ENCODE assay signal across 8 cellular contexts in genomic region chr1:154559496-154559950, GRCh38. TPM values are rescaled to one million over a fixed set of nuclear protein-coding genes. Genes with fewer than 3 reads are reported as not detected.
DNase-seq lines count a peak whose midpoint lies in the region; ATAC-seq and TF ChIP-seq lines count a peak whose summit lies in the region.

No MANE protein-coding gene starts in this region.

- H3K27ac Mint-ChIP-seq in naive B cell, result peak overlapping the region; percentile 94 to 100 (median 98)
- peak overlapping the region; percentile 95 for H3K27ac Mint-ChIP-seq in stimulated activated effector memory CD8-positive, alpha-beta T cell treated with anti-CD3 and anti-CD28 coated beads, Interleukin-12 subunit alpha, Interleukin-12 subunit beta, amount 100 ng/mL, for 72 hours

- H3K36me3 ChIP-seq in KOPT-K1 (ENCODE audit: insufficient read depth, low read length) (peaks cover 21% of the 10 kb centered on the region), Peyer's patch (peaks cover 0 to 15% (median 0%) of the 10 kb centered on the region in 3 donors), fibroblast of lung (ENCODE audit: control insufficient read depth, insufficient read depth, low read length) (peaks cover 10% of the 10 kb centered on the region)

- peaks cover 7 to 9% of the 10 kb centered on the region in 2 donors for H3K36me3 Mint-ChIP-seq in naive B cell
- H3K36me3 Mint-ChIP-seq in stimulated activated effector memory CD8-positive, alpha-beta T cell treated with anti-CD3 and anti-CD28 coated beads, Interleukin-12 subunit alpha, Interleukin-12 subunit beta, amount 100 ng/mL, for 72 hours, result peaks cover 49% of the 10 kb centered on the region

- peak overlapping the region; percentile 83 to 98 (median 96) for H3K4me3 Mint-ChIP-seq in naive B cell
- H3K4me3 Mint-ChIP-seq in stimulated activated effector memory CD8-positive, alpha-beta T cell treated with anti-CD3 and anti-CD28 coated beads, Interleukin-12 subunit alpha, Interleukin-12 subunit beta, amount 100 ng/mL, for 72 hours, result peak overlapping the region; percentile 89

- H3K27me3 ChIP-seq in Peyer's patch (no peaks in the 10 kb centered on the region), fibroblast of lung (ENCODE audit: control insufficient read depth, insufficient read depth, low read length) (no peaks in the 10 kb centered on the region)

- H3K4me1 ChIP-seq in Peyer's patch (peaks cover 4 to 29% (median 14%) of the 10 kb centered on the region in 4 donors), fibroblast of lung (ENCODE audit: control insufficient read depth, extremely low read depth, insufficient read depth, low read length) (peaks cover 10% of the 10 kb centered on the region)

- H2AFZ ChIP-seq in fibroblast of lung (ENCODE audit: low read length), result peak overlapping the region; percentile 98

- no peaks in the 10 kb centered on the region for H4K20me1 ChIP-seq in fibroblast of lung (ENCODE audit: control insufficient read depth, extremely low read depth, insufficient read depth, low read length)

- H3K27ac ChIP-seq in KOPT-K1 (ENCODE audit: low read depth, low read length, poor library complexity, severe bottlenecking), result peak overlapping the region; percentile 74
- H3K27ac ChIP-seq in Peyer's patch, result peak overlapping the region; percentile 79 to 97 (median 92)
- H3K27ac ChIP-seq in fibroblast of lung (ENCODE audit: insufficient read depth, low read length), result peak overlapping the region; percentile 87

- TF ChIP-seq POLR2A in Peyer's patch (IDR thresholded peaks at IDR 0.05), result peak in 1 of 2 donors; percentile 9

- peak overlapping the region; percentile 99 for H3K4me2 ChIP-seq in fibroblast of lung (ENCODE audit: extremely low read depth, insufficient read depth, low read length)

- peak; percentile 45 for ATAC-seq in GM21515 (IDR thresholded peaks at IDR 0.05; ENCODE audit: unreplicated experiment)
- peak; percentile 44 to 50 for ATAC-seq in naive B cell (ENCODE audit: low read depth in 2 of 2)
- peak; percentile 64 for ATAC-seq in stimulated activated effector memory CD8-positive, alpha-beta T cell treated with anti-CD3 and anti-CD28 coated beads, Interleukin-12 subunit alpha, Interleukin-12 subunit beta, amount 100 ng/mL, for 72 hours

- DNase-seq in COLO668 (lab: John Stamatoyannopoulos, UW; ENCODE audit: unreplicated experiment) (peak; percentile 90), Peyer's patch (peak; percentile 79 to 92 (median 81)), activated T-helper 1 cell treated with Interleukin-2 at 50 U/mL for 16 hours (ENCODE audit: low read depth) (peak; percentile 66), fibroblast of lung (ENCODE audit: low read depth in 2 of 2) (peak; percentile 85 to 95), naive B cell (peak; percentile 80)
- peak; percentile 75 to 91 for DNase-seq in stimulated activated effector memory CD8-positive, alpha-beta T cell treated with anti-CD3 and anti-CD28 coated beads, Interleukin-12 subunit alpha, Interleukin-12 subunit beta, amount 100 ng/mL, for 72 hours (ENCODE audit: low spot score in 2 of 2)

- H3K9ac ChIP-seq in fibroblast of lung (ENCODE audit: insufficient read depth, low read length), result no peak overlapping the region

- peak; percentile 90 to 97 (median 92) for TF ChIP-seq CTCF in Peyer's patch (IDR thresholded peaks at IDR 0.05)
- peak; percentile 89 to 92 for TF ChIP-seq CTCF in fibroblast of lung (conservative IDR thresholded peaks at IDR 0.05 in 1 of 2, IDR thresholded peaks at IDR 0.05 in 1 of 2; ENCODE audit: low read depth in 1 of 2, low read length in 2 of 2)

- H3K27me3 Mint-ChIP-seq in naive B cell, result no peaks in the 10 kb centered on the region

- H3K9me3 ChIP-seq in KOPT-K1 (ENCODE audit: insufficient read depth, low read length, poor library complexity, severe bottlenecking) (no peaks in the 10 kb centered on the region), Peyer's patch (no peaks in the 10 kb centered on the region), fibroblast of lung (ENCODE audit: control insufficient read depth, insufficient read depth, low read depth, low read length) (no peaks in the 10 kb centered on the region)

- peaks cover 32% of the 10 kb centered on the region for H3K79me2 ChIP-seq in fibroblast of lung (ENCODE audit: control insufficient read depth, insufficient read depth, low read length)

- H3K9me3 Mint-ChIP-seq in naive B cell, result no peaks in the 10 kb centered on the region
- no peaks in the 10 kb centered on the region for H3K9me3 Mint-ChIP-seq in stimulated activated effector memory CD8-positive, alpha-beta T cell treated with anti-CD3 and anti-CD28 coated beads, Interleukin-12 subunit alpha, Interleukin-12 subunit beta, amount 100 ng/mL, for 72 hours

- H3K4me3 ChIP-seq in Peyer's patch (peak overlapping the region; percentile 76 to 99 (median 98)), fibroblast of lung (replicated peaks in 1 of 4; ENCODE audit: control extremely low read depth in 1 of 4, insufficient read depth in 1 of 4, low read depth in 3 of 4, low read length in 4 of 4) (peak overlapping the region; percentile 66 to 92 (median 69))

- H3K4me1 Mint-ChIP-seq in naive B cell, result peaks cover 24 to 43% (median 39%) of the 10 kb centered on the region in 3 donors
- H3K4me1 Mint-ChIP-seq in stimulated activated effector memory CD8-positive, alpha-beta T cell treated with anti-CD3 and anti-CD28 coated beads, Interleukin-12 subunit alpha, Interleukin-12 subunit beta, amount 100 ng/mL, for 72 hours, result peaks cover 43% of the 10 kb centered on the region

RNA-seq across cellular contexts. Expression of gene UBE2Q1, which starts 1.1 kb away (rescaled TPM):
- 100 to 1,000 TPM in 1 of 4 donors, 10 to 100 TPM in 3; 21.8 to 159 (median 30.6) TPM for total RNA-seq in Peyer's patch
- total RNA-seq in fibroblast of lung, result 23.6 and 27.0 TPM in 2 replicates
- 18.1 and 20.1 TPM in 2 replicates for polyA plus RNA-seq in fibroblast of lung
- polyA plus RNA-seq in fibroblast of lung (2012), result 61.7 and 61.9 TPM in 2 replicates
- 6.7 and 11.3 TPM in 2 replicates for polyA minus RNA-seq in fibroblast of lung (ENCODE audit: low replicate concordance)
- polyA plus RNA-seq in naive B cell (ENCODE audit: low read depth in 6 of 6), result 10 to 100 TPM in 4 of 6 donors, 1 to 10 TPM in 2; 7.3 to 13.6 (median 10.8) TPM

RNA-seq across cellular contexts. Expression of gene CHRNB2, which starts 8.1 kb away (rescaled TPM):
- total RNA-seq in Peyer's patch (under 1 TPM in 3 of 4 donors, not detected in 1; 0.27 to 0.53 (median 0.47) TPM), fibroblast of lung (under 0.01 TPM in 1 of 2 replicates, not detected in the other)
- polyA plus RNA-seq in fibroblast of lung (0.02 TPM in 2 replicates), naive B cell (ENCODE audit: low read depth in 6 of 6) (under 1 TPM in 2 of 6 donors, not detected in 4; 0.05 to 0.17 TPM)
- polyA plus RNA-seq in fibroblast of lung (2012), result 0.02 TPM in 1 of 2 replicates, not detected in the other
- polyA minus RNA-seq in fibroblast of lung (ENCODE audit: low replicate concordance), result not detected in 2 replicates

RNA-seq across cellular contexts. Expression of gene ADAR, which starts 48.5 kb away (rescaled TPM):
- total RNA-seq in Peyer's patch, result 100 to 1,000 TPM; 134 to 205 (median 170) TPM
- total RNA-seq in fibroblast of lung, result 78.6 and 98.4 TPM in 2 replicates
- polyA plus RNA-seq in fibroblast of lung, result 128 and 140 TPM in 2 replicates
- polyA plus RNA-seq in fibroblast of lung (2012), result 62.2 and 67.9 TPM in 2 replicates
- 155 and 208 TPM in 2 replicates for polyA minus RNA-seq in fibroblast of lung (ENCODE audit: low replicate concordance)
- polyA plus RNA-seq in naive B cell (ENCODE audit: low read depth in 6 of 6), result 100 to 1,000 TPM in 3 of 6 donors, 10 to 100 TPM in 3; 42.0 to 134 (median 95.9) TPM

RNA-seq across cellular contexts. Expression of gene SHE, which starts 57.3 kb away (rescaled TPM):
- total RNA-seq in Peyer's patch (10 to 100 TPM in 1 of 4 donors, 1 to 10 TPM in 3; 1.6 to 19.8 (median 7.3) TPM), fibroblast of lung (under 0.01 TPM in 1 of 2 replicates, not detected in the other)
- polyA plus RNA-seq in fibroblast of lung (not detected in 2 replicates), naive B cell (ENCODE audit: low read depth in 6 of 6) (not detected)
- not detected in 2 replicates for polyA plus RNA-seq in fibroblast of lung (2012)
- 0.35 TPM in 1 of 2 replicates, not detected in the other for polyA minus RNA-seq in fibroblast of lung (ENCODE audit: low replicate concordance)

RNA-seq across cellular contexts. Expression of gene TDRD10, which starts 57.5 kb away (rescaled TPM):
- 1 to 10 TPM in 2 of 4 donors, under 1 TPM in 1, not detected in 1; 0.53 to 3.5 (median 1.6) TPM for total RNA-seq in Peyer's patch
- under 0.01 TPM in 1 of 2 replicates, not detected in the other for total RNA-seq in fibroblast of lung
- polyA plus RNA-seq in fibroblast of lung, result not detected in 2 replicates
- polyA plus RNA-seq in fibroblast of lung (2012), result not detected in 2 replicates
- polyA minus RNA-seq in fibroblast of lung (ENCODE audit: low replicate concordance), result not detected in 2 replicates
- not detected for polyA plus RNA-seq in naive B cell (ENCODE audit: low read depth in 6 of 6)

Comparison
In these comparisons a context has a peak if more than half of its experiments do, and no peak if none do; other contexts are left out.
1. Peak in every context shown above with its lines: DNase-seq, ATAC-seq, H3K4me3 ChIP-seq and H3K27ac ChIP-seq.